ENCODE assay signal across 1 cellular context in the genomic region with DNA sequence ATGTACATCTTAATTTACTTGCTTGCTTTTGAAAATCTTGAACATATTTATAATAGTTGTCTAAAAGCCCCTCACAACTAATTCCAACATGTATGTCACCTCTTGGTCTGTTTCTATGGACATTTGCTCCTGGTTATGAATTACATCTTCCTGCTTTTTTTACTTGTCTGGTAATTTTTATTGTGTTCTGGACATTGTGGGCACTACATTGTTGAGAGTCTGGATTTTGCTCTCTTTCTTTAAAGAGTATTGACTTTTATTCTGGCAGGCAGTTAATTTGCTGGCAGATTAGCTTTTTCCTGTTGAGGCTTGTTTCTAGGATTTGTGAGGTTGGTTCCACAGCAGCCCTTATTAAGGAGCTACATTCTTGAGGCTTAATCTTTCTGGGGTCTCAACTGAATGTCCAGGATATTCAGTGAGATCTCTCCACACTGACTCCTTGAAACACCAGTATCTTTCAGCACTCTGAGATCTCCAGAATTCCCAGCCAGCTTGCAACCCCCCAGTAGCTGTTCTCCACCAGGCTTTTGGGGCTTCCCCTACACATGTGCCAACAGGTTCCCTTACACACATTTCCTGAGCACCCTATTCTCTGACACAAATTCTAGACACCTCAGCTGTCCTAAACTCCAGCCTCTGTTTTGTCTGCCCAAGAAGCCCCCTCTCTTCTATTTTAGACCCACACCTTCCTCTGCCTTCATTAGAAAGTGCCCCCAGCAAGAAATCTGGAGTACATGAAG.
TF ChIP-seq lines count a peak whose summit lies in the region.

No MANE protein-coding gene starts in this region.

TF ChIP-seq in K562, 482 proteins besides CTCF, POLR2A, EP300 and RAD21:
- TF ChIP-seq MYNN (IDR thresholded peaks at IDR 0.05) (0 out of 2 replicates have a peak, but pooled peaks have one; percentile 38), MYNN (CRISPR knock-in tag; IDR thresholded peaks at IDR 0.05) (no peak), MEF2A (IDR thresholded peaks at IDR 0.05; ENCODE audit: control insufficient read depth, low read depth, low read length) (no peak), ZBTB7A (IDR thresholded peaks at IDR 0.05; ENCODE audit: borderline replicate concordance, control insufficient read depth, low read depth, low read length) (no peak), JUND (IDR thresholded peaks at IDR 0.05; ENCODE audit: borderline replicate concordance, low read depth, low read length) (no peak), JUND (tag; IDR thresholded peaks at IDR 0.05; ENCODE audit: borderline replicate concordance, low read depth, low read length) (no peak), ZC3H4 (CRISPR knock-in tag; IDR thresholded peaks at IDR 0.05; ENCODE audit: borderline replicate concordance) (no peak)
